Comparison of ENCODE assay signal across 8 cellular contexts in genomic region chr16:2838928-2839327, GRCh38. TPM values are rescaled to one million over a fixed set of nuclear protein-coding genes. Genes with fewer than 3 reads are reported as not detected.
DNase-seq lines count a peak whose midpoint lies in the region; ATAC-seq, FAIRE-seq and TF ChIP-seq lines count a peak whose summit lies in the region.

No MANE protein-coding gene starts in this region.

- no peaks in the 10 kb centered on the region for H4K20me1 ChIP-seq in keratinocyte (ENCODE audit: control insufficient read depth, extremely low read depth, insufficient read depth, low read length)

- H3K27me3 ChIP-seq in bronchial epithelial cell (ENCODE audit: control insufficient read depth, insufficient read depth, low read length), result no peaks in the 10 kb centered on the region
- H3K27me3 ChIP-seq in keratinocyte (ENCODE audit: control insufficient read depth, extremely low read depth, insufficient read depth, low read length), result no peaks in the 10 kb centered on the region

- H2AFZ ChIP-seq in keratinocyte (ENCODE audit: control insufficient read depth, low read length), result no peak overlapping the region

- TF ChIP-seq CTCF in LNCaP clone FGC (IDR thresholded peaks at IDR 0.05; ENCODE audit: control insufficient read depth, extremely low read depth, insufficient read depth) (0 out of 2 replicates have a peak, but pooled peaks have one; percentile 21), bronchial epithelial cell (IDR thresholded peaks at IDR 0.05; ENCODE audit: insufficient read depth, low read length, severe bottlenecking) (peak; percentile 99), keratinocyte (optimal IDR thresholded peaks at IDR 0.05 in 1 of 3, IDR thresholded peaks at IDR 0.05 in 1 of 3, conservative IDR thresholded peaks at IDR 0.05 in 1 of 3; ENCODE audit: extremely low read depth in 1 of 3, insufficient read depth in 2 of 3, low read length in 3 of 3) (peak; percentile 92 to 99 (median 97))

- no peak overlapping the region for H3K27ac ChIP-seq in keratinocyte (ENCODE audit: control insufficient read depth, insufficient read depth, low read length)

- no peaks in the 10 kb centered on the region for H3K9me3 ChIP-seq in keratinocyte (ENCODE audit: control insufficient read depth, low read depth, low read length)

- H3K4me2 ChIP-seq in keratinocyte (ENCODE audit: control insufficient read depth, extremely low read depth, insufficient read depth, low read depth, low read length), result no peak overlapping the region

- no peaks in the 10 kb centered on the region for H3K9me1 ChIP-seq in keratinocyte (ENCODE audit: control insufficient read depth, extremely low read depth, insufficient read depth, low read length)

- H3K36me3 ChIP-seq in bronchial epithelial cell (ENCODE audit: control insufficient read depth, insufficient read depth, low read length) (no peaks in the 10 kb centered on the region), keratinocyte (ENCODE audit: control insufficient read depth in 2 of 2, extremely low read depth in 1 of 2, insufficient read depth in 2 of 2, low read length in 2 of 2) (no peaks in the 10 kb centered on the region)

- H3K9ac ChIP-seq in keratinocyte (ENCODE audit: control insufficient read depth, extremely low read depth, insufficient read depth, low read length), result no peak overlapping the region

- no peaks in the 10 kb centered on the region for H3K79me2 ChIP-seq in keratinocyte (ENCODE audit: control insufficient read depth, insufficient read depth, low read length)

- peaks cover 26% of the 10 kb centered on the region for H3K4me1 ChIP-seq in keratinocyte (ENCODE audit: control insufficient read depth, extremely low read depth, insufficient read depth, low read length)

- dilution Hi-C loops in keratinocyte (cut with MboI; ENCODE audit: extremely low pct_ligation_motif_present, low sequenced_read_pairs), result no loop called here

- no peak for ATAC-seq in HG02588 (IDR thresholded peaks at IDR 0.05; ENCODE audit: unreplicated experiment)

- FAIRE-seq in bronchial epithelial cell (lab: Jason Lieb, UNC) (peak; percentile 55), keratinocyte (lab: Jason Lieb, UNC) (peak; percentile 59)

- peak; percentile 9 for DNase-seq in GF-D8 (lab: John Stamatoyannopoulos, UW)
- no peak for DNase-seq in LNCaP clone FGC (ENCODE audit: low read depth)
- DNase-seq in UCSD-AML1 (lab: John Stamatoyannopoulos, UW; ENCODE audit: unreplicated experiment), result peak; percentile 78
- peak; percentile 59 for DNase-seq in bronchial epithelial cell (ENCODE audit: low read depth)
- DNase-seq in keratinocyte (ENCODE audit: low read depth, low spot score), result no peak
- DNase-seq in stimulated activated CD4-positive, alpha-beta T cell treated with anti-CD3 and anti-CD28 coated beads, Interleukin-2, amount 100 ng/mL, for 24 hours, result peak; percentile 57 to 63
- no peak for DNase-seq in NCI-H226

- H3K4me3 ChIP-seq in LNCaP clone FGC (ENCODE audit: low read depth, low read length), result no peak overlapping the region
- H3K4me3 ChIP-seq in bronchial epithelial cell (ENCODE audit: low read depth, low read length), result no peak overlapping the region
- H3K4me3 ChIP-seq in keratinocyte (ENCODE audit: control insufficient read depth in 2 of 3, extremely low read depth in 1 of 3, insufficient read depth in 2 of 3, low read depth in 1 of 3, low read length in 3 of 3), result no peak overlapping the region

RNA-seq across cellular contexts. Expression of gene ZG16B, which starts 8.8 kb away (rescaled TPM):
- total RNA-seq in bronchial epithelial cell, result 0.53 and 0.90 TPM in 2 replicates
- 1.7 to 2.6 TPM (median 2.1 TPM) in 3 replicates for polyA plus RNA-seq in keratinocyte
- polyA plus RNA-seq in keratinocyte (2011; ENCODE audit: low read depth), result not detected
- 1.9 and 2.8 TPM in 2 replicates for polyA plus RNA-seq in keratinocyte (2011; cell fraction: cytosol; rRNA removed)
- polyA plus RNA-seq in keratinocyte (2011; cell fraction: nucleus; rRNA removed), result 1.2 and 1.5 TPM in 2 replicates
- 1.8 and 3.4 TPM in 2 replicates for polyA plus RNA-seq in keratinocyte (2012; ENCODE audit: low replicate concordance)
- 0.96 to 1.6 TPM in 2 of 3 replicates, not detected in the other for polyA minus RNA-seq in keratinocyte
- 3.5 TPM for polyA minus RNA-seq in keratinocyte (2011; cell fraction: cytosol; rRNA and poly(A)+ RNA removed)
- polyA minus RNA-seq in keratinocyte (2011; cell fraction: nucleus; rRNA and poly(A)+ RNA removed), result 0.74 and 1.5 TPM in 2 replicates

RNA-seq across cellular contexts. Expression of gene PRSS22, which starts 19.0 kb away (rescaled TPM):
- 9.2 and 16.9 TPM in 2 replicates for total RNA-seq in bronchial epithelial cell
- 2.2 to 3.7 TPM (median 3.5 TPM) in 3 replicates for polyA plus RNA-seq in keratinocyte
- 3.5 TPM for polyA plus RNA-seq in keratinocyte (2011; ENCODE audit: low read depth)
- 1.3 and 1.4 TPM in 2 replicates for polyA plus RNA-seq in keratinocyte (2011; cell fraction: cytosol; rRNA removed)
- polyA plus RNA-seq in keratinocyte (2011; cell fraction: nucleus; rRNA removed), result 9.6 and 13.1 TPM in 2 replicates
- polyA plus RNA-seq in keratinocyte (2012; ENCODE audit: low replicate concordance), result 4.2 and 18.5 TPM in 2 replicates
- 0.80 to 2.3 TPM (median 2.1 TPM) in 3 replicates for polyA minus RNA-seq in keratinocyte
- not detected for polyA minus RNA-seq in keratinocyte (2011; cell fraction: cytosol; rRNA and poly(A)+ RNA removed)
- polyA minus RNA-seq in keratinocyte (2011; cell fraction: nucleus; rRNA and poly(A)+ RNA removed), result 5.1 and 5.9 TPM in 2 replicates

RNA-seq across cellular contexts. Expression of gene PRSS21, which starts 21.9 kb away (rescaled TPM):
- total RNA-seq in bronchial epithelial cell, result 2.8 and 4.5 TPM in 2 replicates
- 0.52 to 1.0 TPM (median 0.99 TPM) in 3 replicates for polyA plus RNA-seq in keratinocyte
- not detected for polyA plus RNA-seq in keratinocyte (2011; ENCODE audit: low read depth)
- 0.84 and 1.3 TPM in 2 replicates for polyA plus RNA-seq in keratinocyte (2011; cell fraction: cytosol; rRNA removed)
- 2.1 and 3.0 TPM in 2 replicates for polyA plus RNA-seq in keratinocyte (2011; cell fraction: nucleus; rRNA removed)
- 0.66 and 1.7 TPM in 2 replicates for polyA plus RNA-seq in keratinocyte (2012; ENCODE audit: low replicate concordance)
- 1.5 to 3.2 TPM in 2 of 3 replicates, not detected in the other for polyA minus RNA-seq in keratinocyte
- 4.6 TPM for polyA minus RNA-seq in keratinocyte (2011; cell fraction: cytosol; rRNA and poly(A)+ RNA removed)
- polyA minus RNA-seq in keratinocyte (2011; cell fraction: nucleus; rRNA and poly(A)+ RNA removed), result 1.3 and 1.7 TPM in 2 replicates

RNA-seq across cellular contexts. Expression of gene PRSS41, which starts 40.7 kb away (rescaled TPM):
- total RNA-seq in bronchial epithelial cell, result not detected in 2 replicates
- not detected in 3 replicates for polyA plus RNA-seq in keratinocyte
- not detected for polyA plus RNA-seq in keratinocyte (2011; ENCODE audit: low read depth)
- not detected in 2 replicates for polyA plus RNA-seq in keratinocyte (2011; cell fraction: cytosol; rRNA removed)
- polyA plus RNA-seq in keratinocyte (2011; cell fraction: nucleus; rRNA removed), result not detected in 2 replicates
- polyA plus RNA-seq in keratinocyte (2012; ENCODE audit: low replicate concordance), result not detected in 2 replicates
- polyA minus RNA-seq in keratinocyte, result not detected in 3 replicates
- polyA minus RNA-seq in keratinocyte (2011; cell fraction: cytosol; rRNA and poly(A)+ RNA removed), result not detected
- not detected in 2 replicates for polyA minus RNA-seq in keratinocyte (2011; cell fraction: nucleus; rRNA and poly(A)+ RNA removed)

RNA-seq across cellular contexts. Expression of gene FLYWCH2, which starts 44.1 kb away (rescaled TPM):
- total RNA-seq in bronchial epithelial cell, result 63.7 and 76.0 TPM in 2 replicates
- polyA plus RNA-seq in keratinocyte, result 10.1 to 20.7 TPM (median 13.6 TPM) in 3 replicates
- 1.7 TPM for polyA plus RNA-seq in keratinocyte (2011; ENCODE audit: low read depth)
- 10.2 and 31.3 TPM in 2 replicates for polyA plus RNA-seq in keratinocyte (2011; cell fraction: cytosol; rRNA removed)
- polyA plus RNA-seq in keratinocyte (2011; cell fraction: nucleus; rRNA removed), result 8.5 and 12.8 TPM in 2 replicates
- 11.4 and 22.6 TPM in 2 replicates for polyA plus RNA-seq in keratinocyte (2012; ENCODE audit: low replicate concordance)
- 2.9 to 3.4 TPM (median 3.1 TPM) in 3 replicates for polyA minus RNA-seq in keratinocyte
- polyA minus RNA-seq in keratinocyte (2011; cell fraction: cytosol; rRNA and poly(A)+ RNA removed), result 23.4 TPM
- polyA minus RNA-seq in keratinocyte (2011; cell fraction: nucleus; rRNA and poly(A)+ RNA removed), result 4.5 and 5.5 TPM in 2 replicates

Comparison
In these comparisons a context has a peak if more than half of its experiments do, and no peak if none do; other contexts are left out.
1. DNase-seq: peak in GF-D8 (single experiment), UCSD-AML1 (single experiment), bronchial epithelial cell (single experiment) and stimulated activated CD4-positive, alpha-beta T cell treated with anti-CD3 and anti-CD28 coated beads, Interleukin-2, amount 100 ng/mL, for 24 hours (2 of 2); none in LNCaP clone FGC (single experiment), keratinocyte (single experiment) and NCI-H226 (single experiment).
2. CTCF ChIP-seq: peak in every context shown above with its lines; median percentile 99 in bronchial epithelial cell; 97 in keratinocyte; 21 in LNCaP clone FGC.